Comparison of ENCODE assay signal across 8 cellular contexts in genomic region chr12:124912529-124913287, GRCh38. TPM values are rescaled to one million over a fixed set of nuclear protein-coding genes. Genes with fewer than 3 reads are reported as not detected.
DNase-seq lines count a peak whose midpoint lies in the region; ATAC-seq and TF ChIP-seq lines count a peak whose summit lies in the region.
"Not testable (repeated sequence)": the region's sequence is repeated elsewhere in the genome, so short reads cannot be mapped to it uniquely, and the experiment has no call there.

No MANE protein-coding gene starts in this region.

- intact Hi-C loops in CD4-positive, alpha-beta memory T cell (cut with micrococcal nuclease); activated CD8-positive, alpha-beta T cell treated with anti-CD3 and anti-CD28 coated beads for 36 hours (cut with micrococcal nuclease): not testable (repeated sequence)
- intact Hi-C loops in esophagus muscularis mucosa (cut with DNase I) = loop anchor here (10.0 kb wide), 1 partner anchor 528 kb away; no protein-coding TSS in a partner anchor
- intact Hi-C loops in lower leg skin (cut with DNase I; ENCODE audit: low total_unique reads) = loop anchor here (5.0 kb wide), 1 partner anchor 235 kb away; no protein-coding TSS in a partner anchor

- H3K4me3 Mint-ChIP-seq in CD4-positive, alpha-beta memory T cell = peak overlapping the region; percentile 99 to 100 (median 100)
- peak overlapping the region; percentile 100 for H3K4me3 Mint-ChIP-seq in activated CD8-positive, alpha-beta T cell treated with anti-CD3 and anti-CD28 coated beads for 36 hours
- H3K4me3 Mint-ChIP-seq in osteocyte (ENCODE audit: unreplicated experiment) = peak overlapping the region; percentile 100

- in situ Hi-C loops in brain microvascular endothelial cell (cut with HindIII; ENCODE audit: low pct_ligation_motif_present, low sequenced_read_pairs) = not testable (repeated sequence)

- not testable (repeated sequence) for H3K27me3 ChIP-seq in CD4-positive, alpha-beta memory T cell (ENCODE audit: insufficient read depth, low read length); MG63; brain microvascular endothelial cell (replicated peaks); esophagus muscularis mucosa; thoracic aorta (replicated peaks; ENCODE audit: insufficient read depth)

- H3K4me3 ChIP-seq in CD4-positive, alpha-beta memory T cell (ENCODE audit: low read length in 2 of 2) = peak overlapping the region in 1 of 2 donors; percentile 70
- H3K4me3 ChIP-seq in MG63 = peak overlapping the region; percentile 100
- peak overlapping the region; percentile 100 for H3K4me3 ChIP-seq in brain microvascular endothelial cell (ENCODE audit: low read depth, low read length)
- peak overlapping the region; percentile 82 to 96 (median 90) for H3K4me3 ChIP-seq in esophagus muscularis mucosa
- peak overlapping the region; percentile 92 for H3K4me3 ChIP-seq in lower leg skin (ENCODE audit: low read depth, poor library complexity, severe bottlenecking)
- H3K4me3 ChIP-seq in thoracic aorta = peak overlapping the region; percentile 91

- H3K36me3 ChIP-seq in CD4-positive, alpha-beta memory T cell (ENCODE audit: insufficient read depth, low read length) = peaks cover 24% of the 10 kb centered on the region
- H3K36me3 ChIP-seq in MG63 = peaks cover 22% of the 10 kb centered on the region
- H3K36me3 ChIP-seq in brain microvascular endothelial cell (replicated peaks) = peaks cover 27% of the 10 kb centered on the region
- peaks cover 13 to 36% (median 26%) of the 10 kb centered on the region in 4 donors for H3K36me3 ChIP-seq in esophagus muscularis mucosa
- peaks cover 21% of the 10 kb centered on the region for H3K36me3 ChIP-seq in thoracic aorta

- DNase-seq in CD4-positive, alpha-beta memory T cell; MG63; activated CD8-positive, alpha-beta T cell treated with anti-CD3 and anti-CD28 coated beads for 36 hours; brain microvascular endothelial cell; esophagus muscularis mucosa (ENCODE audit: extremely low spot score); lower leg skin (ENCODE audit: low spot score in 2 of 2); osteocyte (ENCODE audit: extremely low spot score, unreplicated experiment); thoracic aorta (ENCODE audit: low spot score): not testable (repeated sequence)

- H3K9me3 Mint-ChIP-seq in CD4-positive, alpha-beta memory T cell = peaks cover 0 to 15% (median 3%) of the 10 kb centered on the region in 8 donors
- not testable (repeated sequence) for H3K9me3 Mint-ChIP-seq in activated CD8-positive, alpha-beta T cell treated with anti-CD3 and anti-CD28 coated beads for 36 hours; osteocyte (ENCODE audit: unreplicated experiment)

- TF ChIP-seq POLR2A in esophagus muscularis mucosa (IDR thresholded peaks at IDR 0.05; ENCODE audit: low read depth); lower leg skin (IDR thresholded peaks at IDR 0.05): not testable (repeated sequence)

- CTCF ChIA-PET in CD4-positive, alpha-beta memory T cell (lab: Charles Lee; ENCODE audit: partially characterized antibody) = interaction anchor here (1.1 to 30.2 kb wide), 2 partner anchors 10 to 29 kb away, joined by 3 to 898 read pairs; no protein-coding TSS in a partner anchor
- CTCF ChIA-PET in activated CD8-positive, alpha-beta T cell treated with anti-CD3 and anti-CD28 coated beads for 36 hours (lab: Charles Lee) = interaction anchor here (12.2 kb wide), 1 partner anchor 27 kb away, joined by 183 read pairs; no protein-coding TSS in a partner anchor

- H3K27ac ChIP-seq in CD4-positive, alpha-beta memory T cell (ENCODE audit: low read depth, low read length); brain microvascular endothelial cell; thoracic aorta: not testable (repeated sequence)
- peak overlapping the region; percentile 99 to 100 (median 100) for H3K27ac ChIP-seq in esophagus muscularis mucosa (replicated peaks in 1 of 4)

- not testable (repeated sequence) for TF ChIP-seq CTCF in activated CD8-positive, alpha-beta T cell treated with anti-CD3 and anti-CD28 coated beads for 36 hours (IDR thresholded peaks at IDR 0.05); brain microvascular endothelial cell (IDR thresholded peaks at IDR 0.05; ENCODE audit: low read depth, low read length, missing control alignments); esophagus muscularis mucosa (IDR thresholded peaks at IDR 0.05); lower leg skin (IDR thresholded peaks at IDR 0.05); osteocyte (IDR thresholded peaks at IDR 0.05); thoracic aorta (IDR thresholded peaks at IDR 0.05)

- 38% methylated on average over 10 of the region's 21 CpGs for WGBS in esophagus muscularis mucosa
- WGBS in lower leg skin, 2 donors = 51 to 64% methylated on average over 19 to 21 of the region's 21 CpGs

- H3K9me3 ChIP-seq in CD4-positive, alpha-beta memory T cell (ENCODE audit: control insufficient read depth in 1 of 2, low read length in 2 of 2); MG63; esophagus muscularis mucosa; thoracic aorta: not testable (repeated sequence)

- not testable (repeated sequence) for ATAC-seq in activated CD8-positive, alpha-beta T cell treated with anti-CD3 and anti-CD28 coated beads for 36 hours; thoracic aorta (ENCODE audit: insufficient number of reproducible peaks, low FRiP score, low read depth)

- H3K4me1 Mint-ChIP-seq in CD4-positive, alpha-beta memory T cell = peaks cover 52 to 75% (median 63%) of the 10 kb centered on the region in 4 donors
- H3K4me1 Mint-ChIP-seq in activated CD8-positive, alpha-beta T cell treated with anti-CD3 and anti-CD28 coated beads for 36 hours (ENCODE audit: low read depth) = peaks cover 61% of the 10 kb centered on the region
- peaks cover 71% of the 10 kb centered on the region for H3K4me1 Mint-ChIP-seq in osteocyte (ENCODE audit: unreplicated experiment)

- H3K36me3 Mint-ChIP-seq in CD4-positive, alpha-beta memory T cell = peaks cover 31 to 45% of the 10 kb centered on the region in 2 donors
- H3K36me3 Mint-ChIP-seq in activated CD8-positive, alpha-beta T cell treated with anti-CD3 and anti-CD28 coated beads for 36 hours (ENCODE audit: low read depth) = peaks cover 40% of the 10 kb centered on the region
- H3K36me3 Mint-ChIP-seq in osteocyte (ENCODE audit: unreplicated experiment) = peaks cover 33% of the 10 kb centered on the region

- H3K27me3 Mint-ChIP-seq in CD4-positive, alpha-beta memory T cell; activated CD8-positive, alpha-beta T cell treated with anti-CD3 and anti-CD28 coated beads for 36 hours; osteocyte (ENCODE audit: unreplicated experiment): not testable (repeated sequence)

- not testable (repeated sequence) for TF ChIP-seq EP300 in esophagus muscularis mucosa (IDR thresholded peaks at IDR 0.05)

- peak overlapping the region in 6 of 7 donors; percentile 100 for H3K27ac Mint-ChIP-seq in CD4-positive, alpha-beta memory T cell
- H3K27ac Mint-ChIP-seq in activated CD8-positive, alpha-beta T cell treated with anti-CD3 and anti-CD28 coated beads for 36 hours = peak overlapping the region; percentile 100
- peak overlapping the region; percentile 50 for H3K27ac Mint-ChIP-seq in osteocyte (ENCODE audit: unreplicated experiment)

- H3K4me1 ChIP-seq in CD4-positive, alpha-beta memory T cell (ENCODE audit: insufficient read depth, low read length) = peaks cover 60% of the 10 kb centered on the region
- H3K4me1 ChIP-seq in esophagus muscularis mucosa (peaks cover 25 to 61% (median 54%) of the 10 kb centered on the region in 4 donors), thoracic aorta (ENCODE audit: control insufficient read depth in 1 of 2, low read depth in 2 of 2) (peaks cover 21 to 46% of the 10 kb centered on the region in 2 donors)

- POLR2A ChIA-PET in CD4-positive, alpha-beta memory T cell (lab: Charles Lee; ENCODE audit: partially characterized antibody) = interaction anchor here (2.5 to 12.7 kb wide), 3 partner anchors 11 to 25 kb away, joined by 44 to 836 read pairs (median 233); no protein-coding TSS in a partner anchor
- POLR2A ChIA-PET in activated CD8-positive, alpha-beta T cell treated with anti-CD3 and anti-CD28 coated beads for 36 hours (lab: Charles Lee) = interaction anchor here (0.6 to 12.7 kb wide), 6 partner anchors 10 to 81 kb away, joined by 3 to 256 read pairs (median 7); partner anchors contain the start of genes BRI3BP and DHX37

RNA-seq across cellular contexts. Expression of gene UBC, which starts 1.7 kb away (rescaled TPM):
- total RNA-seq in CD4-positive, alpha-beta memory T cell = 100 to 1,000 TPM; 858 to 878 TPM
- 1,000 to 10,000 TPM in 1 of 2 donors, 100 to 1,000 TPM in 1; 853 to 1,668 TPM for polyA plus RNA-seq in CD4-positive, alpha-beta memory T cell
- total RNA-seq in MG63 (2014; rRNA removed; shearing (Covaris generic); ENCODE audit: low replicate concordance) = 1,042 and 1,166 TPM in 2 replicates
- total RNA-seq in activated CD8-positive, alpha-beta T cell treated with anti-CD3 and anti-CD28 coated beads for 36 hours = 1,000 to 10,000 TPM in 1 of 2 experiments, 100 to 1,000 TPM in 1; 963 to 1,010 TPM
- total RNA-seq in esophagus muscularis mucosa (1,000 to 10,000 TPM; 1,267 to 2,383 (median 1,576) TPM), lower leg skin (1,000 to 10,000 TPM; 1,350 to 1,636 (median 1,452) TPM), osteocyte (1,249 and 1,279 TPM in 2 replicates), thoracic aorta (1,000 to 10,000 TPM; 1,069 to 1,422 TPM)

RNA-seq across cellular contexts. Expression of gene SCARB1, which starts 49.0 kb away (rescaled TPM):
- total RNA-seq in CD4-positive, alpha-beta memory T cell = 1 to 10 TPM; 2.2 to 2.6 TPM
- 1 to 10 TPM; 1.5 to 1.6 TPM for polyA plus RNA-seq in CD4-positive, alpha-beta memory T cell
- total RNA-seq in MG63 (2014; rRNA removed; shearing (Covaris generic); ENCODE audit: low replicate concordance) = 35.4 and 66.8 TPM in 2 replicates
- total RNA-seq in activated CD8-positive, alpha-beta T cell treated with anti-CD3 and anti-CD28 coated beads for 36 hours = 10 to 100 TPM; 36.2 to 38.1 TPM
- total RNA-seq in esophagus muscularis mucosa = 10 to 100 TPM in 2 of 4 donors, 1 to 10 TPM in 2; 8.3 to 24.1 (median 13.0) TPM
- 10 to 100 TPM; 18.6 to 41.8 (median 26.7) TPM for total RNA-seq in lower leg skin
- total RNA-seq in osteocyte = 27.1 and 28.2 TPM in 2 replicates
- total RNA-seq in thoracic aorta = 10 to 100 TPM in 1 of 2 donors, 1 to 10 TPM in 1; 8.8 to 13.1 TPM

Comparison
In these comparisons a context has a peak if more than half of its experiments do, and no peak if none do; other contexts are left out.
1. H3K27ac Mint-ChIP-seq: peak in every context shown above with its lines; median percentile 100 in CD4-positive, alpha-beta memory T cell; 100 in activated CD8-positive, alpha-beta T cell treated with anti-CD3 and anti-CD28 coated beads for 36 hours; 50 in osteocyte.